In the genomic region with DNA sequence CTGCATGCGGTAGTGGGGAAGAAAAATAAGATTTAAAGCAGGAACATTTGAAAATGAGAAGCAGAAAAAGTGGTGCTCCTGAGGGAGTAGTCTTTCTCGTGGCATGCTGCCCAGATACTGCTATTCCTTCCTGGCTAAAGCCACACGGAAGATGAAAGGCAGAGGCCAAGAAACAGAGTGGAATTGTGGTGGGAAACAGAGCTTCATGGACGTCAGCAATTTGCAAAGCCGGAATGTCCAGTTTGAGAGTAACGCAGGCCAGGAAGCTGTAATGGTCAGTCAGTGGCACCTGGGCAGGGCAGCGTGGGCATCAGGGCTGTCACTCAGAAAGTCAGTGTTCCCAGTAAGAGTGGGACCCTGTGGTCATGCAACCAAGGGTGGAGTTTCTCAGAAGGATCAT, we compare ENCODE assay signal across 15 cellular contexts.
"Had no signal": no experiment of that assay in that cellular context is flagged by ENCODE, and none has a peak within 500 bp of the region (broad histone marks: within the 10 kb centered on the region; RNA-seq: fewer than 3 reads in every experiment).

No MANE protein-coding gene starts in this region.

- H3K9me3 ChIP-seq: ascending aorta, esophagus squamous epithelium, sigmoid colon, suprapubic skin had no signal

- H3K4me1 ChIP-seq: ascending aorta, esophagus squamous epithelium, sigmoid colon, suprapubic skin had no signal

- H3K36me3 ChIP-seq: ascending aorta, esophagus squamous epithelium, sigmoid colon, suprapubic skin, WERI-Rb-1 had no signal

- ATAC-seq: left colon had no signal

- H3K27ac ChIP-seq: ascending aorta, esophagus squamous epithelium, sigmoid colon, suprapubic skin, WERI-Rb-1 had no signal

- FAIRE-seq: urothelium cell line had no signal

- H3K27me3 ChIP-seq: ascending aorta, esophagus squamous epithelium, sigmoid colon, suprapubic skin had no signal

- H3K4me3 ChIP-seq: ascending aorta, esophagus squamous epithelium, sigmoid colon, suprapubic skin had no signal

- DNase-seq: activated CD4-positive, alpha-beta T cell treated with anti-CD3 and anti-CD28 coated beads for 4 hours; activated naive CD4-positive, alpha-beta T cell; esophagus squamous epithelium; foreskin fibroblast; glutamatergic neuron; left colon; mesendoderm; sigmoid colon; stimulated activated CD4-positive, alpha-beta T cell treated with anti-CD3 and anti-CD28 coated beads, Interleukin-2, amount 100 ng/mL, for 48 hours; stimulated activated naive CD4-positive, alpha-beta T cell treated with Interleukin-2 at 50 U/mL for 16 hours; T-helper 9 cell; WERI-Rb-1 had no signal
